Comparison of ENCODE assay signal across 1 cellular context in the genomic region with DNA sequence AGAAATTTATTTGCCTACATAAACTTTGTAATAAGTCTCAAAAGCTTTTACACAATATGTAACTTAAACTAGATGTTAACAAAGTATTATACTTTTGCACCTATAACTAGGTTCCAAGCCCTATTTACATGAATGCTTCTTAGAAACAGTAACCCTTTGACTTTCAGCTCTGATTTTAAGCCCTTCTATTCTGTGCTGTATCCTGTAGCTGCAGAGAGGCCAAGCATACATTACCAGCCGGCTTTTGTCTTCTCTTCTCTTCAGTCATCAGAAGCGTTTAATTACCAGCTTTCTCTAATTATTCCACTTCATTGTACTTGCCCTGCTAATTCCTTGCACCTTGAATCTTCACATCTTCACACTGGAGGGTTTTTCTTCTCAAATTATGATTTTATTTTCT.
TF ChIP-seq lines count a peak whose summit lies in the region.

No MANE protein-coding gene starts in this region.

TF ChIP-seq in SK-N-SH, 30 proteins besides CTCF, POLR2A, EP300 and RAD21 (continued from another document):
- TF ChIP-seq, protein P1, sequence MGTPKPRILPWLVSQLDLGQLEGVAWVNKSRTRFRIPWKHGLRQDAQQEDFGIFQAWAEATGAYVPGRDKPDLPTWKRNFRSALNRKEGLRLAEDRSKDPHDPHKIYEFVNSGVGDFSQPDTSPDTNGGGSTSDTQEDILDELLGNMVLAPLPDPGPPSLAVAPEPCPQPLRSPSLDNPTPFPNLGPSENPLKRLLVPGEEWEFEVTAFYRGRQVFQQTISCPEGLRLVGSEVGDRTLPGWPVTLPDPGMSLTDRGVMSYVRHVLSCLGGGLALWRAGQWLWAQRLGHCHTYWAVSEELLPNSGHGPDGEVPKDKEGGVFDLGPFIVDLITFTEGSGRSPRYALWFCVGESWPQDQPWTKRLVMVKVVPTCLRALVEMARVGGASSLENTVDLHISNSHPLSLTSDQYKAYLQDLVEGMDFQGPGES (IDR thresholded peaks at IDR 0.05; ENCODE audit: low read depth, low read length), result no peak
